ENCODE assay signal across 10 cellular contexts in the genomic region with DNA sequence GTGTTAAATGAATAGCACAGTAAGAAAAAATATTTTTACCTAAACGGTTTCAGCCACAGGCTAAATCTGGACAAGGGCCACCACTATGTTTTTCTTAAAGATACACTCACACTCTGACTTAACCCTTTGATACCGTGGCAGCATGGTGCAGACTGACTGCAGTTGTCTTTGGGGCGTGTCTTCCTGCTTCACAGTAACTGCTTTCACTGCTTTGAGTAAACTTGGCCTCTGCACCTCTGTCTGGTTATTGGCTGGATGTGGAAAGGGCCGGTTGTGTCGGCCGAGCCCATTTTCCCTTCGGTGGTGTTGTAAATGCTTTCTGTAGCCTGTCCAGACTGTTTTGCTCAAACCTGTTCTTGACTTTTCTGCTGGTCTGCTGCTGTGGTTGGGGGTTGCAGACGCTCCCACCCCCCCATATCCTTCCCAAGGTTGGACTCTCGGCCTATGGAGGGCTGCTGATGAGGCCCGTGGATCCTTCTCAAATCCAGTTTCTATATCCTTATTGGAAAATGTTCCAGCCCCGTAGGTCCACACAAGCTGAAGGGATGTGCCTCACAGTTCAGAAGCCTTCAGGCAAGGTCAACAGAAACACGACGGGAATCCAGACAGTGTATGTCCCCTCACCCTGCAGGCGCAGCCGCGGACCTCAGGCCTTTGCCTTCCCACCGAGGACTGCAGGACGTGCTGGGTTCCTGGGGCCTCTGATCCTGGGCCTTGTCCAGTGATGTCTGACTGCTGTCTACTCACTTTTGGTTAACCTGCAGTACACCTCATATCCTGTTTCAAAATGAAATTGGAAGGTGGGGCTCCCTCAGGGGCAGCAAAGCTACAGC.
A peak's percentile ranks its signal among the peaks of the same experiment; 100 is the strongest.
DNase-seq lines count a peak whose midpoint lies in the region; ATAC-seq, FAIRE-seq and TF ChIP-seq lines count a peak whose summit lies in the region.
"Had no signal": no experiment of that assay in that cellular context is flagged by ENCODE, and none has a peak within 500 bp of the region (broad histone marks: within the 10 kb centered on the region; RNA-seq: fewer than 3 reads in every experiment).

No MANE protein-coding gene starts in this region.

- H4K91ac ChIP-seq in H1 (replicated peaks; ENCODE audit: insufficient read length, low read length): no peak overlapping the region

- no peak overlapping the region for H3K23ac ChIP-seq in H1 (ENCODE audit: insufficient read length)
- no peak overlapping the region for H3K23ac ChIP-seq in mesendoderm (ENCODE audit: low read length)

- no peak for FAIRE-seq in H1 (lab: Jason Lieb, UNC)

- H4K20me1 ChIP-seq in H1 (replicated peaks in 1 of 2; ENCODE audit: control insufficient read depth in 1 of 2, insufficient read depth in 2 of 2, low read length in 2 of 2): no peaks in the 10 kb centered on the region

- no peak for TF ChIP-seq RAD21 in H1 (IDR thresholded peaks at IDR 0.05 in 1 of 2, conservative IDR thresholded peaks at IDR 0.05 in 1 of 2; ENCODE audit: low read depth in 2 of 2, low read length in 2 of 2)

- DNase-seq in H1 (ENCODE audit: low read depth in 1 of 2, low spot score in 2 of 2) (no peak), nephron progenitor cell (no peak), activated gamma-delta T cell (lab: John Stamatoyannopoulos, UW) (no peak), mesendoderm (no peak)
- DNase-seq in CD8-positive, alpha-beta T cell: no peak
- DNase-seq: DND-41 had no signal

- no peak for TF ChIP-seq CTCF in H1 (IDR thresholded peaks at IDR 0.05; ENCODE audit: control extremely low read depth in 1 of 3, insufficient read depth in 1 of 3, low read depth in 1 of 3, low read length in 3 of 3)
- no peak for TF ChIP-seq CTCF in nephron progenitor cell (IDR thresholded peaks at IDR 0.05)
- TF ChIP-seq CTCF in CD8-positive, alpha-beta T cell (IDR thresholded peaks at IDR 0.05): no peak

- no peaks in the 10 kb centered on the region for H3K9me3 ChIP-seq in H1 (ENCODE audit: insufficient read depth in 2 of 2, low read depth in 1 of 2, low read length in 1 of 2)
- no peaks in the 10 kb centered on the region for H3K9me3 ChIP-seq in CD8-positive, alpha-beta T cell (ENCODE audit: low read length)

- H3K36me3 Mint-ChIP-seq in nephron progenitor cell (ENCODE audit: low read depth): peaks cover 46% of the 10 kb centered on the region
- H3K36me3 Mint-ChIP-seq in CD8-positive, alpha-beta T cell: no peaks in the 10 kb centered on the region

- H3K27me3 ChIP-seq in H1 (replicated peaks in 1 of 4; ENCODE audit: control insufficient read depth in 3 of 4, extremely low read depth in 1 of 4, insufficient read depth in 3 of 4, low read length in 3 of 4): no peaks in the 10 kb centered on the region
- H3K27me3 ChIP-seq in CD8-positive, alpha-beta T cell (ENCODE audit: insufficient read depth, low read length): no peaks in the 10 kb centered on the region
- no peaks in the 10 kb centered on the region for H3K27me3 ChIP-seq in mesendoderm (ENCODE audit: insufficient read depth, low read length, poor library complexity)

- 89% methylated on average over 18 of the region's 18 CpGs; no CpG with 5 or more reads in 1 of the 2 experiments for WGBS in H1 (ENCODE audit: extremely low coverage in 1 of 2, insufficient coverage in 1 of 2, insufficient read length in 1 of 2, insufficient replicate concordance in 2 of 2, low coverage in 1 of 2, low lambda C conversion rate in 2 of 2, missing lambda C conversion rate in 1 of 2), 2 experiments
- no CpG with 5 or more reads among the region's 18 CpGs for whole genome bisulfite sequencing in mesendoderm (ENCODE audit: extremely low coverage, insufficient coverage, low lambda C conversion rate)

- H2BK120ac ChIP-seq in H1 (replicated peaks; ENCODE audit: low read depth, low read length): no peak overlapping the region
- no peak overlapping the region for H2BK120ac ChIP-seq in mesendoderm (ENCODE audit: low read depth, low read length)

- H3K4ac ChIP-seq in H1 (replicated peaks; ENCODE audit: insufficient read length, low read depth, low read length): no peak overlapping the region
- no peak overlapping the region for H3K4ac ChIP-seq in mesendoderm (ENCODE audit: low read depth, low read length)

- TF ChIP-seq POLR2A in H1 (IDR thresholded peaks at IDR 0.05; ENCODE audit: control extremely low read depth in 1 of 2, low read depth in 2 of 2, low read length in 2 of 2): no peak

- H3K4me3 ChIP-seq in H1 (ENCODE audit: extremely low read depth in 1 of 4, insufficient read depth in 2 of 4, low read depth in 3 of 4, low read length in 4 of 4) (no peak overlapping the region), mesendoderm (ENCODE audit: low read length) (no peak overlapping the region)
- no peak overlapping the region for H3K4me3 ChIP-seq in CD8-positive, alpha-beta T cell (ENCODE audit: low read depth, low read length)

- H2BK15ac ChIP-seq in H1 (ENCODE audit: low read length) (no peak overlapping the region), mesendoderm (replicated peaks; ENCODE audit: low read depth) (no peak overlapping the region)

- no peak overlapping the region for H3K9ac ChIP-seq in H1 (replicated peaks in 1 of 4; ENCODE audit: extremely low read depth in 1 of 4, low read depth in 3 of 4, low read length in 3 of 4)
- H3K9ac ChIP-seq in mesendoderm (ENCODE audit: low read length): no peak overlapping the region

- intact Hi-C loops in CD8-positive, alpha-beta T cell (cut with DNase I, micrococcal nuclease): no loop called here

- H3K79me2 ChIP-seq in H1 (ENCODE audit: control insufficient read depth in 1 of 2, insufficient read depth in 2 of 2, low read length in 2 of 2): peaks cover 0 to 12% of the 10 kb centered on the region in 2 experiments; a peak in 2 of 4 replicates
- H3K79me2 ChIP-seq in mesendoderm (ENCODE audit: control insufficient read depth, insufficient read depth, low read length): peaks cover 1% of the 10 kb centered on the region

- CTCF ChIA-PET in H1 (lab: Charles Lee; ENCODE audit: partially characterized antibody): no interaction called here
- CTCF ChIA-PET in CD8-positive, alpha-beta T cell (lab: Charles Lee): no interaction called here

- TF ChIP-seq EP300 in H1 (IDR thresholded peaks at IDR 0.05; ENCODE audit: borderline replicate concordance in 1 of 2, low read depth in 2 of 2, low read length in 2 of 2): no peak

- H3K9me3 Mint-ChIP-seq in nephron progenitor cell: no peaks in the 10 kb centered on the region
- no peaks in the 10 kb centered on the region for H3K9me3 Mint-ChIP-seq in CD8-positive, alpha-beta T cell
- H3K9me3 Mint-ChIP-seq: dendritic cell treated with granulocyte-macrophage colony-stimulating factor and Interleukin-4, amounts not matched to agents 40 ng/mL and 50 ng/mL, for 4 days had no signal

- H3K4me1 ChIP-seq in H1 (replicated peaks in 1 of 4; ENCODE audit: control insufficient read depth in 3 of 4, insufficient read depth in 4 of 4, low read length in 3 of 4): peaks cover 0 to under 1% (median 0%) of the 10 kb centered on the region in 4 experiments; a peak in 1 of 7 replicates
- H3K4me1 ChIP-seq in CD8-positive, alpha-beta T cell (ENCODE audit: insufficient read depth, low read length): no peaks in the 10 kb centered on the region
- H3K4me1 ChIP-seq in mesendoderm (ENCODE audit: control insufficient read depth, low read depth, low read length): peaks cover under 1% of the 10 kb centered on the region

- H3K27ac ChIP-seq in H1 (ENCODE audit: low read depth, low read length): no peak overlapping the region
- no peak overlapping the region for H3K27ac ChIP-seq in CD8-positive, alpha-beta T cell (ENCODE audit: low read depth, low read length)
- H3K27ac ChIP-seq in mesendoderm (ENCODE audit: low read depth, low read length): no peak overlapping the region

- H2BK20ac ChIP-seq in H1 (ENCODE audit: low read length): no peak overlapping the region

- H3K23me2 ChIP-seq in H1 (ENCODE audit: low read depth, low read length): no peaks in the 10 kb centered on the region

- no peak overlapping the region for H3K56ac ChIP-seq in H1 (replicated peaks; ENCODE audit: insufficient read length, low read depth, low read length)
- H3K56ac ChIP-seq in mesendoderm (ENCODE audit: low read length): no peak overlapping the region

- H2AFZ ChIP-seq in H1 (ENCODE audit: low read length): no peak overlapping the region

- H3K27ac Mint-ChIP-seq in nephron progenitor cell: peak overlapping the region; percentile 86
- no peak overlapping the region for H3K27ac Mint-ChIP-seq in CD8-positive, alpha-beta T cell
- H3K27ac Mint-ChIP-seq: dendritic cell treated with granulocyte-macrophage colony-stimulating factor and Interleukin-4, amounts not matched to agents 40 ng/mL and 50 ng/mL, for 4 days had no signal

- no peak overlapping the region for H3K14ac ChIP-seq in H1 (ENCODE audit: insufficient read length)

- POLR2A ChIA-PET in H1 (lab: Charles Lee; ENCODE audit: partially characterized antibody): no interaction called here
- POLR2A ChIA-PET in CD8-positive, alpha-beta T cell (lab: Charles Lee): no interaction called here

- H4K8ac ChIP-seq in H1 (ENCODE audit: extremely low read depth, insufficient read depth, low read length): 0 out of 2 replicates have a peak overlapping the region, but pooled peaks have one; percentile 78
- no peak overlapping the region for H4K8ac ChIP-seq in mesendoderm (ENCODE audit: low read depth, low read length)

- no peaks in the 10 kb centered on the region for H3K27me3 Mint-ChIP-seq in nephron progenitor cell (ENCODE audit: low read depth, poor library complexity)
- H3K27me3 Mint-ChIP-seq in CD8-positive, alpha-beta T cell (ENCODE audit: low read depth): no peaks in the 10 kb centered on the region
- H3K27me3 Mint-ChIP-seq: dendritic cell treated with granulocyte-macrophage colony-stimulating factor and Interleukin-4, amounts not matched to agents 40 ng/mL and 50 ng/mL, for 4 days had no signal

- H2AK5ac ChIP-seq in H1 (ENCODE audit: low read depth, low read length) (no peak overlapping the region), mesendoderm (ENCODE audit: low read length) (no peak overlapping the region)

- H3K18ac ChIP-seq in H1 (ENCODE audit: extremely low read depth, low read length) (no peak overlapping the region), mesendoderm (ENCODE audit: low read length) (no peak overlapping the region)

- H3K4me1 Mint-ChIP-seq in nephron progenitor cell: peaks cover 69% of the 10 kb centered on the region
- H3K4me1 Mint-ChIP-seq in CD8-positive, alpha-beta T cell (ENCODE audit: low read depth): no peaks in the 10 kb centered on the region

- no peaks in the 10 kb centered on the region for H3K36me3 ChIP-seq in H1 (ENCODE audit: control insufficient read depth in 2 of 4, insufficient read depth in 4 of 4, low read length in 3 of 4)
- H3K36me3 ChIP-seq in CD8-positive, alpha-beta T cell (ENCODE audit: insufficient read depth, low read length): no peaks in the 10 kb centered on the region
- no peaks in the 10 kb centered on the region for H3K36me3 ChIP-seq in mesendoderm (ENCODE audit: control insufficient read depth, insufficient read depth, low read length)

- H4K5ac ChIP-seq in H1 (ENCODE audit: insufficient read length, low read depth, low read length) (no peak overlapping the region), mesendoderm (ENCODE audit: low read length) (no peak overlapping the region)

- ATAC-seq in GM18868 (IDR thresholded peaks at IDR 0.05; ENCODE audit: unreplicated experiment) (peak; percentile 92), HG03064 (IDR thresholded peaks at IDR 0.05; ENCODE audit: low read depth, unreplicated experiment) (peak; percentile 88), HG03045 (IDR thresholded peaks at IDR 0.05; ENCODE audit: unreplicated experiment) (no peak)
- no peak for ATAC-seq in CD8-positive, alpha-beta T cell

- no peak overlapping the region for H2BK12ac ChIP-seq in H1 (ENCODE audit: low read depth, low read length)

- peaks cover 5% of the 10 kb centered on the region; the same call in 1 of the 2 replicates for H3K79me1 ChIP-seq in H1 (ENCODE audit: low read depth, low read length)
- H3K79me1 ChIP-seq in mesendoderm (ENCODE audit: low read length): peaks cover 7% of the 10 kb centered on the region

- H2BK5ac ChIP-seq in H1 (ENCODE audit: low read depth, low read length) (no peak overlapping the region), mesendoderm (ENCODE audit: low read length) (no peak overlapping the region)

- H3K4me3 Mint-ChIP-seq in nephron progenitor cell: no peak overlapping the region
- no peak overlapping the region for H3K4me3 Mint-ChIP-seq in CD8-positive, alpha-beta T cell
- H3K4me3 Mint-ChIP-seq: dendritic cell treated with granulocyte-macrophage colony-stimulating factor and Interleukin-4, amounts not matched to agents 40 ng/mL and 50 ng/mL, for 4 days had no signal

- no peak overlapping the region for H3K4me2 ChIP-seq in H1 (ENCODE audit: insufficient read depth in 1 of 2, low read depth in 2 of 2, low read length in 2 of 2)
- no peak overlapping the region for H3K4me2 ChIP-seq in mesendoderm (ENCODE audit: low read length)

Comparison
In these comparisons a context has a peak if more than half of its experiments do, and no peak if none do; other contexts are left out.
1. ATAC-seq: peak in GM18868 (single experiment) and HG03064 (single experiment); none in HG03045 (single experiment) and CD8-positive, alpha-beta T cell (single experiment).